8 cellular contexts compared by ENCODE assay signal in the genomic region with DNA sequence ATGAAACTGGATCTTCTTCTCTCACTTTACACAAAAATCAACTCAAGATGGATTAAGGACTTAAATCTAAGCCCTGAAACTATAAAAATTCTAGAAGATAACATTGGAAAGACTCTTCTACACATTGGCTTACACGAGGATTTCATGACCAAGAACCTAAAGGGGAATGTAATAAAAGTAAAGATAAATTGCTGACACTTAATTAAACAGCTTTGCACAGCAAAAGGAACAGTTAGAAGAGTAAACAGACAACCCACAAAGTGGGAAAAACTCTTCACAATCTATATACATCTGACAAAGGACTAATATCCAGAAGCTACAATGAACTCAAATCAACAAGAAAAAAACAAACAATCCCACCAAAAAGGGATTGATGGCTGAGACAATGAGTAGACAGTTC.
"Had no signal": no experiment of that assay in that cellular context is flagged by ENCODE, and none has a peak within 500 bp of the region (broad histone marks: within the 10 kb centered on the region; RNA-seq: fewer than 3 reads in every experiment).

No MANE protein-coding gene starts in this region.

- FAIRE-seq: HTR-8/SVneo had no signal

- H3K4me1 ChIP-seq: HAP-1 had no signal

- H3K4me3 Mint-ChIP-seq: HFFc6 had no signal

- DNase-seq: GM23248, GOT3, H7, HFFc6, KBM-7 had no signal

- H3K27ac ChIP-seq: GM23248 had no signal

- H3K9ac ChIP-seq: GM23248 had no signal

- H3K4me3 ChIP-seq: GM23248, HAP-1 had no signal

- H2AFZ ChIP-seq: GM23248 had no signal

- H3K9me3 ChIP-seq: HAP-1 had no signal

- ATAC-seq: HCT116 had no signal

- H3K27ac Mint-ChIP-seq: HFFc6 had no signal
